8 cellular contexts compared by ENCODE assay signal in the genomic region with DNA sequence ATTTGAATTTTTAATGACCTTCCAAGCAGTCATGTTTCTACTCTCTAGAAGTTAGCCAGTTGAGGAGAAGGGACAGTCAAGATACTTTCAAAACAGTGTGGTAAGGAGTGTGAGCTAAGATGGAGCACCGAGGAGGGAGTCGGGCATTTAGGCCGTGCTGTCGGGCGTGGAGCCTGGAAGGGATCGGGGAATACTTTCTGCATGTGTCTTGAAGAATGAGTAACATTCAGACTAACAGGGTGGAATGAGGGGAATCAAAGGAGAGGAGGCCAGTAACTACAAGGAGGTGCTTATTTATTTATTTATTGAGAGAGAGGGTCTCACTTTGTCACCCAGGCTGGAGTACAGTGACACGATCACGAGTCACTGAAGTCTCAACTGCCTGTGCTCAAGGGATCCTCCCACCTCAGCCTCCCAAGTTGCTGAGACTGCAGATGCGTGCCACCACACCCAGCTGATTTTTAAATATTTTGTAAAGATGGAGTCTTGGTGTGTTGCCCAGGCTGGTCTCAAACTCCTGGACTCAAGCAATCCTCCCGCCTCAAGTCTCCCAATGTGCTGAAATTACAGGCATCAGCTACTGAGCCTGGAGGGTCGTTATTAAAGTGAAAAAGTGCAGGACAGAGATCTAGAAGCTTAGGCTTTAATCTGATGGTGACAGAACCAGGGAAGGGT. TPM values are rescaled to one million over a fixed set of nuclear protein-coding genes. Genes with fewer than 3 reads are reported as not detected.
DNase-seq lines count a peak whose midpoint lies in the region; ATAC-seq and TF ChIP-seq lines count a peak whose summit lies in the region.
"Not testable (repeated sequence)": the region's sequence is repeated elsewhere in the genome, so short reads cannot be mapped to it uniquely, and the experiment has no call there.

No MANE protein-coding gene starts in this region.

- intact Hi-C loops in CD4-positive, alpha-beta memory T cell (cut with micrococcal nuclease) = loop anchor here (10.0 kb wide), 1 partner anchor 189 kb away; no protein-coding TSS in a partner anchor
- intact Hi-C loops in stomach (cut with DNase I; ENCODE audit: low total_unique reads) = not testable (repeated sequence)

- H3K9me2 ChIP-seq in SK-N-SH = not testable (repeated sequence)

- H3K27me3 ChIP-seq in CD4-positive, alpha-beta memory T cell (ENCODE audit: insufficient read depth, low read length); HUES6 (ENCODE audit: control insufficient read depth, insufficient read depth, low read length); SK-N-SH (ENCODE audit: insufficient read depth); stomach: not testable (repeated sequence)

- H3K4me1 ChIP-seq in CD4-positive, alpha-beta memory T cell (ENCODE audit: insufficient read depth, low read length) = peaks cover 17% of the 10 kb centered on the region
- not testable (repeated sequence) for H3K4me1 ChIP-seq in HUES6 (ENCODE audit: control insufficient read depth, insufficient read depth, low read length)
- H3K4me1 ChIP-seq in SK-N-SH (ENCODE audit: control insufficient read depth in 1 of 2, insufficient read depth in 2 of 2, low read depth in 1 of 2, low read length in 1 of 2) (peaks cover 0 to 10% of the 10 kb centered on the region in 2 experiments; a peak in 2 of 4 replicates), stomach (peaks cover 11 to 26% (median 24%) of the 10 kb centered on the region in 4 donors)

- not testable (repeated sequence) for TF ChIP-seq RAD21 in SK-N-SH (IDR thresholded peaks at IDR 0.05; ENCODE audit: low read length)

- not testable (repeated sequence) for H3K36me3 Mint-ChIP-seq in CD4-positive, alpha-beta memory T cell; glutamatergic neuron (ENCODE audit: unreplicated experiment); naive thymus-derived CD8-positive, alpha-beta T cell
- peaks cover 15% of the 10 kb centered on the region for H3K36me3 Mint-ChIP-seq in activated naive CD4-positive, alpha-beta T cell treated with anti-CD3 and anti-CD28 coated beads, Interleukin-2, amount 10 ng/mL, durations not matched to agents 7 days and 5 days

- H3K4me3 Mint-ChIP-seq in CD4-positive, alpha-beta memory T cell = peak overlapping the region; percentile 42 to 99 (median 96)
- peak overlapping the region; percentile 98 for H3K4me3 Mint-ChIP-seq in activated naive CD4-positive, alpha-beta T cell treated with anti-CD3 and anti-CD28 coated beads, Interleukin-2, amount 10 ng/mL, durations not matched to agents 7 days and 5 days
- peak overlapping the region; percentile 83 for H3K4me3 Mint-ChIP-seq in glutamatergic neuron (ENCODE audit: unreplicated experiment)
- peak overlapping the region in 9 of 10 donors; percentile 50 to 99 (median 95) for H3K4me3 Mint-ChIP-seq in naive thymus-derived CD8-positive, alpha-beta T cell

- not testable (repeated sequence) for H3K9me3 ChIP-seq in CD4-positive, alpha-beta memory T cell (ENCODE audit: control insufficient read depth in 1 of 2, low read length in 2 of 2); HUES6 (ENCODE audit: control insufficient read depth, insufficient read depth, low read depth, low read length); SK-N-SH; stomach

- H3F3A ChIP-seq in SK-N-SH (replicated peaks; ENCODE audit: insufficient read depth) = peaks cover 39% of the 10 kb centered on the region

- peaks cover 12 to 33% (median 25%) of the 10 kb centered on the region in 4 donors for H3K4me1 Mint-ChIP-seq in CD4-positive, alpha-beta memory T cell
- peaks cover 32% of the 10 kb centered on the region for H3K4me1 Mint-ChIP-seq in activated naive CD4-positive, alpha-beta T cell treated with anti-CD3 and anti-CD28 coated beads, Interleukin-2, amount 10 ng/mL, durations not matched to agents 7 days and 5 days
- not testable (repeated sequence) for H3K4me1 Mint-ChIP-seq in glutamatergic neuron (ENCODE audit: low read depth, unreplicated experiment)
- peaks cover 9 to 42% (median 37%) of the 10 kb centered on the region in 4 donors for H3K4me1 Mint-ChIP-seq in naive thymus-derived CD8-positive, alpha-beta T cell

- CTCF ChIA-PET in CD4-positive, alpha-beta memory T cell (lab: Charles Lee; ENCODE audit: partially characterized antibody); activated naive CD4-positive, alpha-beta T cell treated with anti-CD3 and anti-CD28 coated beads, Interleukin-2, amount 10 ng/mL, durations not matched to agents 7 days and 5 days (lab: Charles Lee): not testable (repeated sequence)
- CTCF ChIA-PET in SK-N-SH (lab: Yijun Ruan, JAX) = interaction anchor here (0.6 to 1.5 kb wide), 6 partner anchors 13 to 515 kb away, joined by 3 to 7 read pairs (median 4); no protein-coding TSS in a partner anchor

- TF ChIP-seq CTCF in SK-N-SH (IDR thresholded peaks at IDR 0.05); coronary artery (IDR thresholded peaks at IDR 0.05); glutamatergic neuron (IDR thresholded peaks at IDR 0.05; ENCODE audit: partially characterized antibody, unreplicated experiment); stomach (IDR thresholded peaks at IDR 0.05): not testable (repeated sequence)

- H3K9me3 Mint-ChIP-seq in CD4-positive, alpha-beta memory T cell; activated naive CD4-positive, alpha-beta T cell treated with anti-CD3 and anti-CD28 coated beads, Interleukin-2, amount 10 ng/mL, durations not matched to agents 7 days and 5 days; naive thymus-derived CD8-positive, alpha-beta T cell: not testable (repeated sequence)
- H3K9me3 Mint-ChIP-seq in glutamatergic neuron (ENCODE audit: unreplicated experiment) = peaks cover 14% of the 10 kb centered on the region

- H3K36me3 ChIP-seq in CD4-positive, alpha-beta memory T cell (ENCODE audit: insufficient read depth, low read length); HUES6 (ENCODE audit: control insufficient read depth, insufficient read depth, low read length); SK-N-SH (replicated peaks in 1 of 2; ENCODE audit: control insufficient read depth in 1 of 2, insufficient read depth in 2 of 2, low read length in 1 of 2); stomach: not testable (repeated sequence)

- peaks cover 82% of the 10 kb centered on the region for H3K79me2 ChIP-seq in SK-N-SH (ENCODE audit: insufficient read depth)

- not testable (repeated sequence) for H3K27ac ChIP-seq in CD4-positive, alpha-beta memory T cell (ENCODE audit: low read depth, low read length); HUES6 (ENCODE audit: low read depth, low read length)
- peak overlapping the region in 1 of 2 experiments; percentile 98; a peak in 2 of 4 replicates for H3K27ac ChIP-seq in SK-N-SH (ENCODE audit: low read depth in 2 of 2, low read length in 1 of 2)
- H3K27ac ChIP-seq in coronary artery = peak overlapping the region; percentile 95 to 96
- peak overlapping the region in 4 of 5 donors; percentile 98 to 99 (median 98) for H3K27ac ChIP-seq in stomach

- 0 out of 2 replicates have a peak overlapping the region, but pooled peaks have one; percentile 85 for H2AFZ ChIP-seq in SK-N-SH (ENCODE audit: low read depth)

- H4K20me1 ChIP-seq in SK-N-SH (ENCODE audit: insufficient read depth) = not testable (repeated sequence)

- ATAC-seq in naive thymus-derived CD8-positive, alpha-beta T cell = not testable (repeated sequence)

- DNase-seq in CD4-positive, alpha-beta memory T cell; SK-N-SH; activated naive CD4-positive, alpha-beta T cell treated with anti-CD3 and anti-CD28 coated beads, Interleukin-2, amount 10 ng/mL, durations not matched to agents 7 days and 5 days; coronary artery (ENCODE audit: low spot score); glutamatergic neuron; naive thymus-derived CD8-positive, alpha-beta T cell; stomach: not testable (repeated sequence)

- peak overlapping the region in 5 of 7 donors; percentile 24 to 99 (median 72) for H3K27ac Mint-ChIP-seq in CD4-positive, alpha-beta memory T cell
- not testable (repeated sequence) for H3K27ac Mint-ChIP-seq in activated naive CD4-positive, alpha-beta T cell treated with anti-CD3 and anti-CD28 coated beads, Interleukin-2, amount 10 ng/mL, durations not matched to agents 7 days and 5 days
- peak overlapping the region; percentile 3 for H3K27ac Mint-ChIP-seq in glutamatergic neuron (ENCODE audit: unreplicated experiment)
- H3K27ac Mint-ChIP-seq in naive thymus-derived CD8-positive, alpha-beta T cell = peak overlapping the region in 9 of 10 donors; percentile 7 to 89 (median 60)

- H3K27me3 Mint-ChIP-seq in CD4-positive, alpha-beta memory T cell; activated naive CD4-positive, alpha-beta T cell treated with anti-CD3 and anti-CD28 coated beads, Interleukin-2, amount 10 ng/mL, durations not matched to agents 7 days and 5 days; glutamatergic neuron (ENCODE audit: unreplicated experiment); naive thymus-derived CD8-positive, alpha-beta T cell: not testable (repeated sequence)

- TF ChIP-seq POLR2A in stomach (IDR thresholded peaks at IDR 0.05) = not testable (repeated sequence)

- not testable (repeated sequence) for TF ChIP-seq EP300 in SK-N-SH (IDR thresholded peaks at IDR 0.05; ENCODE audit: borderline replicate concordance in 1 of 2, low read depth in 1 of 2, low read length in 1 of 2); stomach (IDR thresholded peaks at IDR 0.05)

- POLR2A ChIA-PET in CD4-positive, alpha-beta memory T cell (lab: Charles Lee; ENCODE audit: partially characterized antibody) = interaction anchor here (1.4 to 4.5 kb wide), 6 partner anchors 13 to 189 kb away, joined by 5 to 83 read pairs (median 17); a partner anchor contains a TSS
- POLR2A ChIA-PET in SK-N-SH (lab: Yijun Ruan, JAX) = interaction anchor here (0.7 to 3.2 kb wide), 6 partner anchors 10 to 265 kb away, joined by 3 to 20 read pairs (median 4); a partner anchor contains a TSS
- POLR2A ChIA-PET in naive thymus-derived CD8-positive, alpha-beta T cell (lab: Charles Lee) = interaction anchor here (3.1 to 3.2 kb wide), 2 partner anchors 27 to 83 kb away, joined by 16 to 20 read pairs; a partner anchor contains a TSS

- not testable (repeated sequence) for H3K4me3 ChIP-seq in CD4-positive, alpha-beta memory T cell (ENCODE audit: low read length in 2 of 2)
- H3K4me3 ChIP-seq in HUES6 (ENCODE audit: low read depth, low read length) (peak overlapping the region; percentile 78; the same call in 1 of the 2 replicates), SK-N-SH (ENCODE audit: low read depth in 2 of 2, low read length in 1 of 2) (peak overlapping the region; percentile 67 to 99; a peak in 3 of 4 replicates), coronary artery (peak overlapping the region; percentile 98), stomach (peak overlapping the region; percentile 78 to 93 (median 84))

- 74% methylated on average over 11 of the region's 11 CpGs for WGBS in SK-N-SH (ENCODE audit: low lambda C conversion rate)
- WGBS in stomach, 5 donors = 65 to 87% (median 81%) methylated on average over 11 of the region's 11 CpGs

- H3K9ac ChIP-seq in HUES6 (ENCODE audit: low read length) = not testable (repeated sequence)
- peak overlapping the region; percentile 90; the same call in 1 of the 2 replicates for H3K9ac ChIP-seq in SK-N-SH

- H3K4me2 ChIP-seq in SK-N-SH = peak overlapping the region; percentile 100

RNA-seq across cellular contexts. Expression of a gene that starts 27.3 kb away (rescaled TPM):
- 10 to 100 TPM; 57.3 to 63.8 TPM for total RNA-seq in CD4-positive, alpha-beta memory T cell
- 10 to 100 TPM; 10.1 to 22.2 TPM for polyA plus RNA-seq in CD4-positive, alpha-beta memory T cell
- polyA plus RNA-seq in SK-N-SH (2012; rRNA removed) (19.5 and 27.4 TPM in 2 replicates), stomach (1 to 10 TPM; 2.7 to 5.0 (median 4.0) TPM)
- polyA plus RNA-seq in SK-N-SH (2012; cell fraction: cytosol; rRNA removed) = 9.2 and 11.0 TPM in 2 replicates
- 71.9 and 88.4 TPM in 2 replicates for polyA plus RNA-seq in SK-N-SH (2012; cell fraction: nucleus; rRNA removed)
- total RNA-seq in glutamatergic neuron (ENCODE audit: unreplicated experiment) (48.5 TPM), stomach (10 to 100 TPM in 2 of 5 donors, 1 to 10 TPM in 3; 1.7 to 17.5 (median 7.4) TPM)
- 10 to 100 TPM; 35.8 to 37.0 TPM for total RNA-seq in naive thymus-derived CD8-positive, alpha-beta T cell
- polyA plus RNA-seq in naive thymus-derived CD8-positive, alpha-beta T cell = 10 to 100 TPM; 11.0 to 14.5 (median 11.9) TPM
